In the genomic region with DNA sequence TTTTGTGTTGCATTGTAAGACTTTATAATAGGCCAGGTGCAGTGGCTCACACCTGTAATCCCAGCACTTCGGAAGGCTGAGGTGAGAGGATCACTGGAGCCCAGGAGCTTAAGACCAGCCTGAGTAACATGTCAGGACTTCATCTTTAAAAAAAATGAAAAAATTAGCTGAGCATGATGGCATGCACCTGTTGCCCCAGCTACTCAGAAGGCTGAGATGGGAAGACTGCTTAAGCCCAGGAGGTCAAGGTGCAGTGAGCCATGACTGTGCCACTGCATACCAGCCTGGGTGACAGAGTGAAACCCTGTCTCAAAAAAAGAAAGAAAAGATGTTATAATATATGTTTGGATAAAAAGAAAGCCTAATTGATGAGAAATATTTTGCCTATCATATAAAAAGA, we compare ENCODE assay signal across 38 cellular contexts. TPM values are rescaled to one million over a fixed set of nuclear protein-coding genes. Genes with fewer than 3 reads are reported as not detected.
"Had no signal": no experiment of that assay in that cellular context is flagged by ENCODE, and none has a peak within 500 bp of the region (broad histone marks: within the 10 kb centered on the region; RNA-seq: fewer than 3 reads in every experiment).

No MANE protein-coding gene starts in this region.

- H3K36me3 ChIP-seq: adrenal gland, ascending aorta, brain microvascular endothelial cell, breast epithelium, cardiac muscle cell had no signal

- H3K27me3 ChIP-seq: adrenal gland, ascending aorta, body of pancreas, brain microvascular endothelial cell, breast epithelium, cardiac muscle cell had no signal

- DNase-seq: activated effector memory CD4-positive, alpha-beta T cell treated with anti-CD3 and anti-CD28 coated beads, Interleukin-2, amount 50 U/mL, for 16 hours; activated effector memory CD4-positive, alpha-beta T cell treated with Interleukin-2 at 50 U/mL for 16 hours; activated gamma-delta T cell; activated gamma-delta T cell treated with Interleukin-2 at 50 U/mL for 16 hours; activated naive CD4-positive, alpha-beta T cell; activated naive CD4-positive, alpha-beta T cell treated with anti-CD3 and anti-CD28 coated beads for 36 hours; activated naive CD4-positive, alpha-beta T cell treated with anti-CD3 and anti-CD28 coated beads, Interleukin-2, amount 10 ng/mL, durations not matched to agents 7 days and 5 days; activated naive CD4-positive, alpha-beta T cell treated with anti-CD3 and anti-CD28 coated beads, Interleukin-2, amount 50 U/mL, for 16 hours; activated naive CD4-positive, alpha-beta T cell treated with Interleukin-2 at 50 U/mL for 16 hours; activated naive CD8-positive, alpha-beta T cell treated with anti-CD3 and anti-CD28 coated beads for 36 hours; activated naive CD8-positive, alpha-beta T cell treated with anti-CD3 and anti-CD28 coated beads, Interleukin-2, amount 10 ng/mL, durations not matched to agents 7 days and 5 days; activated naive CD8-positive, alpha-beta T cell treated with anti-CD3 and anti-CD28 coated beads, Interleukin-2, amount 50 U/mL, for 24 hours; activated T-cell treated with anti-CD3 and anti-CD28 coated beads for 4 hours; activated T-cell treated with anti-CD3 and anti-CD28 coated beads, Interleukin-2, amount 50 U/mL, for 1 hour; activated T-cell treated with anti-CD3 and anti-CD28 coated beads, Interleukin-2, amount 50 U/mL, for 24 hours; activated T-cell treated with anti-CD3 and anti-CD28 coated beads, Interleukin-2, amount 50 U/mL, for 4 hours; activated T-cell treated with anti-CD3 and anti-CD28 coated beads, Interleukin-2, amount 50 U/mL, for 48 hours; activated T-cell treated with anti-CD3 and anti-CD28 coated beads, Interleukin-2, amount 50 U/mL, for 72 hours; adrenal gland; amniotic stem cell; amygdala; anterior cingulate cortex; aorta; body of pancreas; brain microvascular endothelial cell; caudate nucleus; central memory CD4-positive, alpha-beta T cell; cerebellar nuclear complex had no signal

- H3K27me3 Mint-ChIP-seq: activated naive CD4-positive, alpha-beta T cell treated with anti-CD3 and anti-CD28 coated beads, Interleukin-2, amount 10 ng/mL, durations not matched to agents 7 days and 5 days; activated T-cell treated with anti-CD3 and anti-CD28 coated beads, Interleukin-2, amount 50 U/mL, for 24 hours; central memory CD8-positive, alpha-beta T cell had no signal

- H3K27ac ChIP-seq: adrenal gland, body of pancreas, brain microvascular endothelial cell, breast epithelium, cardiac muscle cell had no signal

- H3K4me1 ChIP-seq: adrenal gland, body of pancreas, breast epithelium had no signal

- H3K36me3 Mint-ChIP-seq: activated naive CD4-positive, alpha-beta T cell treated with anti-CD3 and anti-CD28 coated beads, Interleukin-2, amount 10 ng/mL, durations not matched to agents 7 days and 5 days; activated naive CD4-positive, alpha-beta T cell treated with anti-CD3 and anti-CD28 coated beads, Interleukin-2, amount 50 U/mL, for 24 hours; activated naive CD4-positive, alpha-beta T cell treated with anti-CD3 and anti-CD28 coated beads, Interleukin-2, amount 50 U/mL, for 72 hours; activated naive CD8-positive, alpha-beta T cell; activated naive CD8-positive, alpha-beta T cell treated with anti-CD3 and anti-CD28 coated beads for 36 hours; activated naive CD8-positive, alpha-beta T cell treated with anti-CD3 and anti-CD28 coated beads, Interleukin-2, amount 10 ng/mL, durations not matched to agents 7 days and 5 days; brain had no signal

- H3K4me1 Mint-ChIP-seq: activated naive CD4-positive, alpha-beta T cell treated with anti-CD3 and anti-CD28 coated beads, Interleukin-2, amount 10 ng/mL, durations not matched to agents 7 days and 5 days; activated naive CD4-positive, alpha-beta T cell treated with anti-CD3 and anti-CD28 coated beads, Interleukin-2, amount 50 U/mL, for 24 hours; activated naive CD8-positive, alpha-beta T cell treated with anti-CD3 and anti-CD28 coated beads for 36 hours; activated naive CD8-positive, alpha-beta T cell treated with anti-CD3 and anti-CD28 coated beads, Interleukin-2, amount 10 ng/mL, durations not matched to agents 7 days and 5 days; activated naive CD8-positive, alpha-beta T cell treated with anti-CD3 and anti-CD28 coated beads, Interleukin-2, amount 50 U/mL, for 24 hours; central memory CD8-positive, alpha-beta T cell had no signal

- H3K4me3 Mint-ChIP-seq: activated naive CD4-positive, alpha-beta T cell treated with anti-CD3 and anti-CD28 coated beads for 36 hours; activated naive CD4-positive, alpha-beta T cell treated with anti-CD3 and anti-CD28 coated beads, Interleukin-2, amount 10 ng/mL, durations not matched to agents 7 days and 5 days; activated naive CD4-positive, alpha-beta T cell treated with anti-CD3 and anti-CD28 coated beads, Interleukin-2, amount 50 U/mL, for 24 hours; activated naive CD8-positive, alpha-beta T cell; activated naive CD8-positive, alpha-beta T cell treated with anti-CD3 and anti-CD28 coated beads for 36 hours; activated naive CD8-positive, alpha-beta T cell treated with anti-CD3 and anti-CD28 coated beads, Interleukin-2, amount 10 ng/mL, durations not matched to agents 7 days and 5 days; activated naive CD8-positive, alpha-beta T cell treated with anti-CD3 and anti-CD28 coated beads, Interleukin-2, amount 50 U/mL, for 24 hours; activated T-cell treated with anti-CD3 and anti-CD28 coated beads, Interleukin-2, amount 50 U/mL, for 24 hours; activated T-cell treated with anti-CD3 and anti-CD28 coated beads, Interleukin-2, amount 50 U/mL, for 4 hours; activated T-cell treated with anti-CD3 and anti-CD28 coated beads, Interleukin-2, amount 50 U/mL, for 72 hours; activated T-helper 1 cell treated with anti-CD3 and anti-CD28 coated beads, Interleukin-12 subunit alpha, Interleukin-12 subunit beta, Interleukin-2, Interleukin-4 antibody, amounts not matched to agents 30 ng/mL and 10 ng/mL and 1 ng/mL, durations not matched to agents 14 hours and 24 hours and 36 hours; brain; central memory CD8-positive, alpha-beta T cell had no signal

- H3K4me3 ChIP-seq: adrenal gland, ascending aorta, body of pancreas, breast epithelium, cardiac muscle cell had no signal

- ATAC-seq: activated naive CD4-positive, alpha-beta T cell treated with anti-CD3 and anti-CD28 coated beads, Interleukin-2, amount 50 U/mL, for 72 hours; activated naive CD8-positive, alpha-beta T cell treated with anti-CD3 and anti-CD28 coated beads, Interleukin-2, amount 50 U/mL, for 24 hours; activated T-cell treated with anti-CD3 and anti-CD28 coated beads, Interleukin-2, amount 50 U/mL, for 4 hours; activated T-cell treated with anti-CD3 and anti-CD28 coated beads, Interleukin-2, amount 50 U/mL, for 72 hours; body of pancreas had no signal

- H3K9me3 ChIP-seq: adrenal gland, ascending aorta, body of pancreas, breast epithelium had no signal

- H3K9me3 Mint-ChIP-seq: activated naive CD4-positive, alpha-beta T cell treated with anti-CD3 and anti-CD28 coated beads for 36 hours; activated naive CD4-positive, alpha-beta T cell treated with anti-CD3 and anti-CD28 coated beads, Interleukin-2, amount 10 ng/mL, durations not matched to agents 7 days and 5 days; activated naive CD4-positive, alpha-beta T cell treated with anti-CD3 and anti-CD28 coated beads, Interleukin-2, amount 50 U/mL, for 72 hours; activated naive CD8-positive, alpha-beta T cell treated with anti-CD3 and anti-CD28 coated beads for 36 hours; activated naive CD8-positive, alpha-beta T cell treated with anti-CD3 and anti-CD28 coated beads, Interleukin-2, amount 10 ng/mL, durations not matched to agents 7 days and 5 days; activated naive CD8-positive, alpha-beta T cell treated with anti-CD3 and anti-CD28 coated beads, Interleukin-2, amount 50 U/mL, for 24 hours; activated T-cell treated with anti-CD3 and anti-CD28 coated beads, Interleukin-2, amount 50 U/mL, for 24 hours; activated T-cell treated with anti-CD3 and anti-CD28 coated beads, Interleukin-2, amount 50 U/mL, for 4 hours; activated T-cell treated with anti-CD3 and anti-CD28 coated beads, Interleukin-2, amount 50 U/mL, for 72 hours; activated T-helper 1 cell treated with anti-CD3 and anti-CD28 coated beads, Interleukin-12 subunit alpha, Interleukin-12 subunit beta, Interleukin-2, Interleukin-4 antibody, amounts not matched to agents 30 ng/mL and 10 ng/mL and 1 ng/mL, durations not matched to agents 14 hours and 24 hours and 36 hours; activated T-helper 2 cell treated with anti-CD3 and anti-CD28 coated beads, Interferon-gamma antibody, Interleukin-2, Interleukin-4, amounts not matched to agents 10 μg/mL and 5 μg/mL and 100 μg/mL, durations not matched to agents 14 hours and 24 hours and 36 hours; brain; central memory CD8-positive, alpha-beta T cell had no signal

- H3K27ac Mint-ChIP-seq: activated naive CD4-positive, alpha-beta T cell treated with anti-CD3 and anti-CD28 coated beads for 36 hours; activated naive CD4-positive, alpha-beta T cell treated with anti-CD3 and anti-CD28 coated beads, Interleukin-2, amount 10 ng/mL, durations not matched to agents 7 days and 5 days; activated naive CD4-positive, alpha-beta T cell treated with anti-CD3 and anti-CD28 coated beads, Interleukin-2, amount 50 U/mL, for 24 hours; activated naive CD4-positive, alpha-beta T cell treated with anti-CD3 and anti-CD28 coated beads, Interleukin-2, amount 50 U/mL, for 72 hours; activated naive CD8-positive, alpha-beta T cell; activated naive CD8-positive, alpha-beta T cell treated with anti-CD3 and anti-CD28 coated beads for 36 hours; activated naive CD8-positive, alpha-beta T cell treated with anti-CD3 and anti-CD28 coated beads, Interleukin-2, amount 10 ng/mL, durations not matched to agents 7 days and 5 days; activated naive CD8-positive, alpha-beta T cell treated with anti-CD3 and anti-CD28 coated beads, Interleukin-2, amount 50 U/mL, for 24 hours; activated T-cell treated with anti-CD3 and anti-CD28 coated beads, Interleukin-2, amount 50 U/mL, for 24 hours; activated T-cell treated with anti-CD3 and anti-CD28 coated beads, Interleukin-2, amount 50 U/mL, for 72 hours; activated T-helper 1 cell treated with anti-CD3 and anti-CD28 coated beads, Interleukin-12 subunit alpha, Interleukin-12 subunit beta, Interleukin-2, Interleukin-4 antibody, amounts not matched to agents 30 ng/mL and 10 ng/mL and 1 ng/mL, durations not matched to agents 14 hours and 24 hours and 36 hours; activated T-helper 2 cell treated with anti-CD3 and anti-CD28 coated beads, Interferon-gamma antibody, Interleukin-2, Interleukin-4, amounts not matched to agents 10 μg/mL and 5 μg/mL and 100 μg/mL, durations not matched to agents 14 hours and 24 hours and 36 hours; brain had no signal

RNA-seq across cellular contexts. Expression of a gene that starts 34.9 kb away (rescaled TPM):
- total RNA-seq: activated T-helper 1 cell treated with anti-CD3 and anti-CD28 coated beads, Interleukin-12 subunit alpha, Interleukin-12 subunit beta, Interleukin-2, Interleukin-4 antibody, amounts not matched to agents 30 ng/mL and 10 ng/mL and 1 ng/mL, durations not matched to agents 14 hours and 24 hours and 36 hours had no signal
